Comparison of ENCODE assay signal across 22 cellular contexts in the genomic region with DNA sequence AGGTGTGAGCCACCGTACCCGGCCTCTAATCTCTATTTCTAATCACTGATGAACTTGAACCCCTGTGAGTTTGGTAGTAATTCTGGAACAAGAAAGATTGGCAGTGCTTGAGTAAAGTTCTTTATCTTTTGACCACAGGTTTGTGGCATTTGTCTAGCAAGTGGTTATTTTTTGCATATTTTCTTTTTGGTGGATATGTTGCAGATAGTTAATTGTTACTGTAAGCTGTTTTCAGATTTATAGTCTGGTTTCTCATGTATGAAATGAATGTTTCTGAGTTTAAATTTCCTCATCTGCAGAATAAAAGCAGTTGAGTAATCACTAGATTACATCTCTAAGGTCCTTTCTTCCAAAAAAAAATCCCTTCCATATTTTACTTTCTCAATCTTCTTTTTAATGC.
DNase-seq lines count a peak whose midpoint lies in the region; ATAC-seq and TF ChIP-seq lines count a peak whose summit lies in the region.
"Had no signal": no experiment of that assay in that cellular context is flagged by ENCODE, and none has a peak within 500 bp of the region (broad histone marks: within the 10 kb centered on the region; RNA-seq: fewer than 3 reads in every experiment).

No MANE protein-coding gene starts in this region.

- no peak overlapping the region for H2AFZ ChIP-seq in fibroblast of lung (ENCODE audit: low read length)
- no peak overlapping the region for H2AFZ ChIP-seq in OCI-LY7 (ENCODE audit: low read length)

- no peak for ATAC-seq in GM19467 (IDR thresholded peaks at IDR 0.05; ENCODE audit: unreplicated experiment)
- ATAC-seq in GM21390 (IDR thresholded peaks at IDR 0.05; ENCODE audit: unreplicated experiment) = no peak
- ATAC-seq: A549 had no signal

- H3K9me3 Mint-ChIP-seq in HFFc6 (no peaks in the 10 kb centered on the region), osteocyte (ENCODE audit: unreplicated experiment) (no peaks in the 10 kb centered on the region)

- no peaks in the 10 kb centered on the region for H3K9me3 ChIP-seq in fibroblast of lung (ENCODE audit: control insufficient read depth, insufficient read depth, low read depth, low read length)
- H3K9me3 ChIP-seq in OCI-LY7 (ENCODE audit: low read length) = no peaks in the 10 kb centered on the region
- H3K9me3 ChIP-seq: A549 had no signal

- H3K4me3 Mint-ChIP-seq in HFFc6 = peak overlapping the region; percentile 46; the same call in 1 of the 2 replicates
- no peak overlapping the region for H3K4me3 Mint-ChIP-seq in osteocyte (ENCODE audit: unreplicated experiment)
- H3K4me3 Mint-ChIP-seq: CD14-positive monocyte had no signal

- H3K4me2 ChIP-seq in fibroblast of lung (ENCODE audit: extremely low read depth, insufficient read depth, low read length) = peak overlapping the region; percentile 42
- no peak overlapping the region for H3K4me2 ChIP-seq in OCI-LY7 (ENCODE audit: low read length)
- H3K4me2 ChIP-seq: A549 had no signal

- TF ChIP-seq CTCF in BJ (IDR thresholded peaks at IDR 0.05; ENCODE audit: insufficient read depth, low read depth, low read length) (no peak), HFFc6 (IDR thresholded peaks at IDR 0.05) (no peak), fibroblast of lung (conservative IDR thresholded peaks at IDR 0.05 in 1 of 2, IDR thresholded peaks at IDR 0.05 in 1 of 2; ENCODE audit: low read depth in 1 of 2, low read length in 2 of 2) (no peak), osteocyte (IDR thresholded peaks at IDR 0.05) (no peak), OCI-LY7 (conservative IDR thresholded peaks at IDR 0.05; ENCODE audit: low read length) (no peak)

- intact Hi-C loops in OCI-LY7 (cut with micrococcal nuclease; ENCODE audit: unreplicated experiment) = no loop called here

- no peaks in the 10 kb centered on the region for H3K27me3 Mint-ChIP-seq in HFFc6 (ENCODE audit: insufficient read depth)
- no peaks in the 10 kb centered on the region for H3K27me3 Mint-ChIP-seq in osteocyte (ENCODE audit: unreplicated experiment)

- H3K4me1 Mint-ChIP-seq in HFFc6 (ENCODE audit: low read depth) (peaks cover 17% of the 10 kb centered on the region), osteocyte (ENCODE audit: unreplicated experiment) (peaks cover 12% of the 10 kb centered on the region)

- POLR2A ChIA-PET in BJ (lab: Charles Lee) = no interaction called here
- POLR2A ChIA-PET in OCI-LY7 (lab: Charles Lee) = no interaction called here

- DNase-seq in BJ (ENCODE audit: low read depth) (peak; percentile 40), HFFc6 (peak; percentile 36), fibroblast of lung (ENCODE audit: low read depth in 2 of 2) (peak in 1 of 2 donors; percentile 61), osteocyte (ENCODE audit: extremely low spot score, unreplicated experiment) (no peak), OCI-LY7 (ENCODE audit: low spot score) (no peak), NCI-H187 (lab: John Stamatoyannopoulos, UW) (no peak)
- DNase-seq: AML-193, DND-41, GF-D8, H7, NCI-H1092 treated with DMSO at 0.1 percent for 48 hours, NCI-H1694, NCI-H226, NCI-H524, NCI-H82, SHP77 had no signal

- H4K20me1 ChIP-seq in fibroblast of lung (ENCODE audit: control insufficient read depth, extremely low read depth, insufficient read depth, low read length) = no peaks in the 10 kb centered on the region
- no peaks in the 10 kb centered on the region for H4K20me1 ChIP-seq in OCI-LY7 (ENCODE audit: insufficient read depth, low read length)

- H3K27me3 ChIP-seq in BJ (ENCODE audit: control insufficient read depth, insufficient read depth, low read length) (no peaks in the 10 kb centered on the region), fibroblast of lung (ENCODE audit: control insufficient read depth, insufficient read depth, low read length) (no peaks in the 10 kb centered on the region)

- H3K36me3 ChIP-seq in BJ (ENCODE audit: control insufficient read depth, insufficient read depth, low read length) (no peaks in the 10 kb centered on the region), fibroblast of lung (ENCODE audit: control insufficient read depth, insufficient read depth, low read length) (no peaks in the 10 kb centered on the region), OCI-LY7 (ENCODE audit: insufficient read depth, low read length) (no peaks in the 10 kb centered on the region)

- no peak overlapping the region for H3K27ac ChIP-seq in fibroblast of lung (ENCODE audit: insufficient read depth, low read length)
- no peak overlapping the region for H3K27ac ChIP-seq in OCI-LY7 (ENCODE audit: low read depth, low read length, poor library complexity, severe bottlenecking)
- H3K27ac ChIP-seq: A549, HL-60, SK-N-MC had no signal

- BruUV-seq in OCI-LY7 (replicated peaks; lab: Mats Ljungman, UMichigan) = no TSS peak

- no peaks in the 10 kb centered on the region for H3K79me2 ChIP-seq in fibroblast of lung (ENCODE audit: control insufficient read depth, insufficient read depth, low read length)
- no peaks in the 10 kb centered on the region for H3K79me2 ChIP-seq in OCI-LY7 (ENCODE audit: insufficient read depth, low read depth, low read length)

- H3K9me2 ChIP-seq in OCI-LY7 (ENCODE audit: insufficient read depth, low read length) = no peaks in the 10 kb centered on the region

- H3K4me3 ChIP-seq in BJ (ENCODE audit: low read depth, low read length) (no peak overlapping the region), fibroblast of lung (replicated peaks in 1 of 4; ENCODE audit: control extremely low read depth in 1 of 4, insufficient read depth in 1 of 4, low read depth in 3 of 4, low read length in 4 of 4) (no peak overlapping the region), OCI-LY7 (ENCODE audit: low read depth, low read length, poor library complexity, severe bottlenecking) (no peak overlapping the region)
- H3K4me3 ChIP-seq: A549, SK-N-MC had no signal

- H3K27ac Mint-ChIP-seq in HFFc6 = peak overlapping the region; percentile 40
- H3K27ac Mint-ChIP-seq in osteocyte (ENCODE audit: unreplicated experiment) = peak overlapping the region; percentile 35

- no peak overlapping the region for H3K9ac ChIP-seq in fibroblast of lung (ENCODE audit: insufficient read depth, low read length)

- no peaks in the 10 kb centered on the region for H3K36me3 Mint-ChIP-seq in HFFc6 (ENCODE audit: low read depth)
- no peaks in the 10 kb centered on the region for H3K36me3 Mint-ChIP-seq in osteocyte (ENCODE audit: unreplicated experiment)
- H3K36me3 Mint-ChIP-seq: CD14-positive monocyte had no signal

- CTCF ChIA-PET in BJ (lab: Yijun Ruan, JAX) = no interaction called here
- CTCF ChIA-PET in OCI-LY7 (lab: Charles Lee; ENCODE audit: unreplicated experiment) = no interaction called here

- H3K4me1 ChIP-seq in fibroblast of lung (ENCODE audit: control insufficient read depth, extremely low read depth, insufficient read depth, low read length) = no peaks in the 10 kb centered on the region
- no peaks in the 10 kb centered on the region for H3K4me1 ChIP-seq in OCI-LY7 (ENCODE audit: insufficient read depth, low read length, poor library complexity, severe bottlenecking)
- H3K4me1 ChIP-seq: A549 had no signal

Comparison
In these comparisons a context has a peak if more than half of its experiments do, and no peak if none do; other contexts are left out.
1. DNase-seq: peak in BJ (single experiment) and HFFc6 (single experiment); none in osteocyte (single experiment), OCI-LY7 (single experiment) and NCI-H187 (0 of 2).